Comparison of ENCODE assay signal across 24 cellular contexts in genomic region chr22:43824724-43825485, GRCh38. TPM values are rescaled to one million over a fixed set of nuclear protein-coding genes. Genes with fewer than 3 reads are reported as not detected.
DNase-seq lines count a peak whose midpoint lies in the region; ATAC-seq, FAIRE-seq and TF ChIP-seq lines count a peak whose summit lies in the region.
"Had no signal": no experiment of that assay in that cellular context is flagged by ENCODE, and none has a peak within 500 bp of the region (broad histone marks: within the 10 kb centered on the region; RNA-seq: fewer than 3 reads in every experiment).

No MANE protein-coding gene starts in this region.

- peaks cover 52% of the 10 kb centered on the region for H3K36me3 ChIP-seq in WERI-Rb-1
- no peaks in the 10 kb centered on the region for H3K36me3 ChIP-seq in kidney (ENCODE audit: control insufficient read depth in 1 of 2, insufficient read depth in 2 of 2, low read length in 2 of 2)
- H3K36me3 ChIP-seq in stomach = no peaks in the 10 kb centered on the region
- H3K36me3 ChIP-seq: esophagus squamous epithelium, gastroesophageal sphincter, suprapubic skin had no signal

- TF ChIP-seq EP300 in stomach (IDR thresholded peaks at IDR 0.05) = no peak

- no peaks in the 10 kb centered on the region for H3K9me3 ChIP-seq in WERI-Rb-1 (ENCODE audit: severe bottlenecking)
- no peaks in the 10 kb centered on the region for H3K9me3 ChIP-seq in kidney (ENCODE audit: control insufficient read depth in 1 of 2, low read length in 2 of 2)
- no peaks in the 10 kb centered on the region for H3K9me3 ChIP-seq in stomach
- H3K9me3 ChIP-seq: esophagus squamous epithelium, gastroesophageal sphincter, psoas muscle, suprapubic skin had no signal

- intact Hi-C loops in kidney (cut with DNase I) (no loop called here), stomach (cut with DNase I; ENCODE audit: low total_unique reads) (no loop called here)

- 76 to 85% (median 79%) methylated on average over 27 of the region's 27 CpGs for WGBS in stomach, 5 donors

- H3K4me3 ChIP-seq in WERI-Rb-1 (ENCODE audit: low read depth, low read length) (no peak overlapping the region), kidney (ENCODE audit: low read length in 2 of 2) (no peak overlapping the region), stomach (no peak overlapping the region)
- H3K4me3 ChIP-seq: esophagus squamous epithelium, gastroesophageal sphincter, GM12878, psoas muscle, skin epidermis, suprapubic skin had no signal

- TF ChIP-seq POLR2A in GM12891 (IDR thresholded peaks at IDR 0.05; ENCODE audit: low read depth, low read length) = no peak
- TF ChIP-seq POLR2A in stomach (IDR thresholded peaks at IDR 0.05) = no peak

- no peak overlapping the region for H3K27ac ChIP-seq in WERI-Rb-1
- H3K27ac ChIP-seq in kidney (ENCODE audit: low read depth in 2 of 2, low read length in 2 of 2) = no peak overlapping the region
- H3K27ac ChIP-seq in stomach = no peak overlapping the region
- H3K27ac ChIP-seq: esophagus squamous epithelium, gastroesophageal sphincter, psoas muscle, suprapubic skin had no signal

- TF ChIP-seq CTCF in WERI-Rb-1 (IDR thresholded peaks at IDR 0.05; ENCODE audit: low read depth, low read length) (no peak), kidney (IDR thresholded peaks at IDR 0.05; ENCODE audit: borderline replicate concordance, extremely low read depth, insufficient read depth) (no peak), stomach (IDR thresholded peaks at IDR 0.05) (no peak)

- DNase-seq in GM12891 (ENCODE audit: insufficient read length, low spot score) (peak; percentile 10), WERI-Rb-1 (peak; percentile 4), kidney (peak; percentile 61), stomach (peak; percentile 17), GM19238 (ENCODE audit: insufficient read length, low spot score) (no peak), occipital lobe (lab: John Stamatoyannopoulos, UW) (no peak)
- DNase-seq: activated CD4-positive, alpha-beta T cell treated with anti-CD3 and anti-CD28 coated beads for 36 hours; DMS153; effector memory CD8-positive, alpha-beta T cell; esophagus squamous epithelium; left cardiac atrium; mesenchymal stem cell; NCI-H1694; NCI-H748 treated with DMSO at 0.1 percent for 48 hours; stimulated activated CD4-positive, alpha-beta T cell treated with anti-CD3 and anti-CD28 coated beads, Interleukin-1b, Interleukin-23, amount 100 ng/mL, for 48 hours had no signal

- FAIRE-seq in GM12891 (lab: Jason Lieb, UNC) (no peak), kidney (lab: Jason Lieb, UNC) (no peak)
- FAIRE-seq: astrocyte, GM12878 had no signal

- H3K27me3 ChIP-seq in WERI-Rb-1 (ENCODE audit: insufficient read depth, low read depth, severe bottlenecking) (no peaks in the 10 kb centered on the region), stomach (peaks cover 0 to 36% (median 11%) of the 10 kb centered on the region in 3 donors)

- H3K9ac ChIP-seq in kidney (ENCODE audit: low read length in 2 of 2) = no peak overlapping the region

- H3K4me1 ChIP-seq in kidney (ENCODE audit: control insufficient read depth in 1 of 2, insufficient read depth in 1 of 2, low read depth in 1 of 2, low read length in 2 of 2) (peaks cover 15 to 16% of the 10 kb centered on the region in 2 donors), stomach (peaks cover 26 to 42% (median 27%) of the 10 kb centered on the region in 4 donors)

- ATAC-seq in HG03571 (IDR thresholded peaks at IDR 0.05; ENCODE audit: unreplicated experiment) = no peak
- ATAC-seq: activated CD4-positive, alpha-beta T cell treated with anti-CD3 and anti-CD28 coated beads for 36 hours; CD8-positive, alpha-beta T cell; effector memory CD8-positive, alpha-beta T cell; gastroesophageal sphincter; GM12878; left cardiac atrium; psoas muscle had no signal

TF ChIP-seq in GM12891, 5 proteins besides CTCF, POLR2A, EP300 and RAD21:
- TF ChIP-seq TAF1 (IDR thresholded peaks at IDR 0.05; ENCODE audit: low read depth, low read length) (no peak), POLR2AphosphoS5 (IDR thresholded peaks at IDR 0.05; ENCODE audit: low read depth, low read length) (no peak), POU2F2 (IDR thresholded peaks at IDR 0.05; ENCODE audit: low read depth, low read length) (no peak), PAX5 (IDR thresholded peaks at IDR 0.05; ENCODE audit: insufficient read depth, low read length, severe bottlenecking) (no peak), SPI1 (IDR thresholded peaks at IDR 0.05; ENCODE audit: low read depth, low read length) (no peak)

RNA-seq across cellular contexts. Expression of gene EFCAB6, which starts 12.8 kb away (rescaled TPM):
- polyA plus RNA-seq in GM12891 (2012; ENCODE audit: low read depth, missing spikeins) = 0.19 TPM
- total RNA-seq in kidney (11.8 TPM), stomach (10 to 100 TPM in 1 of 5 donors, 1 to 10 TPM in 3, under 1 TPM in 1; 0.29 to 10.5 (median 6.2) TPM), occipital lobe (8.3 TPM)
- polyA plus RNA-seq in kidney (ENCODE audit: insufficient read depth, low read depth, low replicate concordance) (1.5 TPM), stomach (1 to 10 TPM in 2 of 3 donors, under 1 TPM in 1; 0.68 to 2.3 (median 1.7) TPM)

RNA-seq across cellular contexts. Expression of gene SULT4A1, which starts 37.4 kb away (rescaled TPM):
- 0.12 TPM for polyA plus RNA-seq in GM12891 (2012; ENCODE audit: low read depth, missing spikeins)
- 0.57 TPM for total RNA-seq in kidney
- polyA plus RNA-seq in kidney (ENCODE audit: insufficient read depth, low read depth, low replicate concordance) = 0.52 TPM
- 1 to 10 TPM in 2 of 5 donors, not detected in 3; 1.0 to 2.2 TPM for total RNA-seq in stomach
- polyA plus RNA-seq in stomach = under 1 TPM in 2 of 3 donors, not detected in 1; 0.12 to 0.53 TPM
- total RNA-seq in occipital lobe = 51.6 TPM
- total RNA-seq: activated T-helper 2 cell treated with anti-CD3 and anti-CD28 coated beads, Interferon-gamma antibody, Interleukin-2, Interleukin-4, amounts not matched to agents 10 μg/mL and 5 μg/mL and 100 μg/mL, durations not matched to agents 14 hours and 24 hours and 36 hours; CD8-positive, alpha-beta T cell; esophagus squamous epithelium; GM12878; psoas muscle had no signal
- polyA plus RNA-seq: GM12878 had no signal

Comparison
In these comparisons a context has a peak if more than half of its experiments do, and no peak if none do; other contexts are left out.
1. DNase-seq: peak in GM12891 (single experiment), WERI-Rb-1 (single experiment), kidney (single experiment) and stomach (single experiment); none in GM19238 (single experiment) and occipital lobe (single experiment).
2. RNA of gene SULT4A1, which starts 37.4 kb away (total RNA-seq): 51.6 TPM in occipital lobe (single experiment); 0.57 TPM in kidney (single experiment) and 1.0 to 2.2 TPM in stomach; every median in the first group is over 10 times any median in the second.